10 cellular contexts compared by ENCODE assay signal in genomic region chr16:65869261-65869660, GRCh38.
"Had no signal": no experiment of that assay in that cellular context is flagged by ENCODE, and none has a peak within 500 bp of the region (broad histone marks: within the 10 kb centered on the region; RNA-seq: fewer than 3 reads in every experiment).

No MANE protein-coding gene starts in this region.

- H3K36me3 ChIP-seq: HAP-1 had no signal

- H3K9me3 ChIP-seq: HAP-1 had no signal

- ATAC-seq: HCT116, K562 had no signal

- H3K4me3 Mint-ChIP-seq: HFFc6 had no signal

- H3K27ac ChIP-seq: GM23248, KMS-11 had no signal

- H3K4me2 ChIP-seq: KMS-11 had no signal

- H3K27ac Mint-ChIP-seq: HFFc6 had no signal

- H3K4me1 ChIP-seq: HAP-1 had no signal

- H3K4me3 ChIP-seq: GM23248, HAP-1, K562 had no signal

- H3K9ac ChIP-seq: GM23248, KMS-11 had no signal

- DNase-seq: GM23248, GOT3, H7, HFFc6, IMR-90, Karpas-422 had no signal
